Comparison of ENCODE assay signal across 8 cellular contexts in genomic region chr12:40622246-40622838, GRCh38.
A peak's percentile ranks its signal among the peaks of the same experiment; 100 is the strongest.
DNase-seq lines count a peak whose midpoint lies in the region; ATAC-seq lines count a peak whose summit lies in the region.

No MANE protein-coding gene starts in this region.

- no peak overlapping the region for H3K4me2 ChIP-seq in trophoblast cell (ENCODE audit: low read length)

- no peaks in the 10 kb centered on the region for H3K9me3 ChIP-seq in trophoblast cell (ENCODE audit: insufficient read depth, low read depth, low read length)

- no peaks in the 10 kb centered on the region for H3K27me3 ChIP-seq in trophoblast cell (ENCODE audit: insufficient read depth, low read length)

- DNase-seq in DMS 273 treated with DMSO at 0.1 percent for 48 hours (lab: John Stamatoyannopoulos, UW) (peak; percentile 7), NCI-H1092 (lab: John Stamatoyannopoulos, UW) (peak; percentile 4), foreskin melanocyte (peak; percentile 50), trophoblast cell (peak; percentile 56 to 82)
- peak; percentile 72 for DNase-seq in activated CD4-positive, alpha-beta T cell treated with anti-CD3 and anti-CD28 coated beads, Interleukin-2, amount 10 ng/mL, durations not matched to agents 24 days and 14 days

- no peak overlapping the region for H3K4me3 ChIP-seq in trophoblast cell (ENCODE audit: low read depth, low read length)

- H4K8ac ChIP-seq in trophoblast cell (ENCODE audit: low read depth, low read length) = no peak overlapping the region

- no peaks in the 10 kb centered on the region for H3K9me3 Mint-ChIP-seq in activated CD4-positive, alpha-beta T cell treated with anti-CD3 and anti-CD28 coated beads, Interleukin-2, amount 10 ng/mL, durations not matched to agents 24 days and 14 days

- no peak overlapping the region for H4K91ac ChIP-seq in trophoblast cell (ENCODE audit: low read depth, low read length)

- ATAC-seq in GM21390 (IDR thresholded peaks at IDR 0.05; ENCODE audit: unreplicated experiment) (peak; percentile 54), GM18517 (IDR thresholded peaks at IDR 0.05; ENCODE audit: unreplicated experiment) (no peak), HG02588 (IDR thresholded peaks at IDR 0.05; ENCODE audit: unreplicated experiment) (no peak)

- H3K27me3 Mint-ChIP-seq in activated CD4-positive, alpha-beta T cell treated with anti-CD3 and anti-CD28 coated beads, Interleukin-2, amount 10 ng/mL, durations not matched to agents 24 days and 14 days = no peaks in the 10 kb centered on the region

- H3K36me3 ChIP-seq in trophoblast cell (ENCODE audit: control insufficient read depth in 1 of 2, insufficient read depth in 2 of 2, low read length in 2 of 2) = no peaks in the 10 kb centered on the region

- H3K4ac ChIP-seq in trophoblast cell (ENCODE audit: low read depth, low read length) = no peak overlapping the region

- H3K79me2 ChIP-seq in trophoblast cell (ENCODE audit: control insufficient read depth, insufficient read depth, low read length, poor library complexity) = no peaks in the 10 kb centered on the region

- no peak overlapping the region for H2BK5ac ChIP-seq in trophoblast cell (ENCODE audit: low read depth, low read length, poor library complexity)

- H3K23ac ChIP-seq in trophoblast cell (ENCODE audit: low read length) = no peak overlapping the region

- H3K27ac ChIP-seq in trophoblast cell (ENCODE audit: low read depth, low read length) = no peak overlapping the region

- no peak overlapping the region for H2BK12ac ChIP-seq in trophoblast cell (ENCODE audit: low read length)

- no peak overlapping the region for H4K12ac ChIP-seq in trophoblast cell (ENCODE audit: low read depth, low read length)

- H3K36me3 Mint-ChIP-seq in activated CD4-positive, alpha-beta T cell treated with anti-CD3 and anti-CD28 coated beads, Interleukin-2, amount 10 ng/mL, durations not matched to agents 24 days and 14 days (ENCODE audit: low read depth) = no peaks in the 10 kb centered on the region

- H3K27ac Mint-ChIP-seq in activated CD4-positive, alpha-beta T cell treated with anti-CD3 and anti-CD28 coated beads, Interleukin-2, amount 10 ng/mL, durations not matched to agents 24 days and 14 days = no peak overlapping the region

- no peak overlapping the region for H3K18ac ChIP-seq in trophoblast cell (ENCODE audit: low read length)

- no peak overlapping the region for H2AFZ ChIP-seq in trophoblast cell (ENCODE audit: insufficient read depth, low read length, poor library complexity)

- no peak overlapping the region for H2BK120ac ChIP-seq in trophoblast cell (ENCODE audit: insufficient read depth, low read length, poor library complexity)

- intact Hi-C loops in activated CD4-positive, alpha-beta T cell treated with anti-CD3 and anti-CD28 coated beads, Interleukin-2, amount 10 ng/mL, durations not matched to agents 24 days and 14 days (cut with micrococcal nuclease) = loop anchor here (1.0 kb wide), 1 partner anchor 299 kb away; no protein-coding TSS in a partner anchor

- no peaks in the 10 kb centered on the region for H3K79me1 ChIP-seq in trophoblast cell (ENCODE audit: low read length)

- H3K14ac ChIP-seq in trophoblast cell (ENCODE audit: low read length) = no peak overlapping the region

- H3K4me1 ChIP-seq in trophoblast cell (ENCODE audit: control insufficient read depth in 1 of 2, insufficient read depth in 2 of 2, low read length in 2 of 2) = no peaks in the 10 kb centered on the region

- no peak overlapping the region for H2AK5ac ChIP-seq in trophoblast cell (ENCODE audit: low read length)

- no peak overlapping the region for H3K4me3 Mint-ChIP-seq in activated CD4-positive, alpha-beta T cell treated with anti-CD3 and anti-CD28 coated beads, Interleukin-2, amount 10 ng/mL, durations not matched to agents 24 days and 14 days

- no CpG with 5 or more reads among the region's 3 CpGs for WGBS in trophoblast cell (ENCODE audit: extremely low coverage, insufficient coverage, insufficient read length)

- no peaks in the 10 kb centered on the region for H3K4me1 Mint-ChIP-seq in activated CD4-positive, alpha-beta T cell treated with anti-CD3 and anti-CD28 coated beads, Interleukin-2, amount 10 ng/mL, durations not matched to agents 24 days and 14 days

- no peak overlapping the region for H3K9ac ChIP-seq in trophoblast cell (ENCODE audit: low read length)

Comparison
In these comparisons a context has a peak if more than half of its experiments do, and no peak if none do; other contexts are left out.
1. DNase-seq: peak in every context shown above with its lines; median percentile 72 in activated CD4-positive, alpha-beta T cell treated with anti-CD3 and anti-CD28 coated beads, Interleukin-2, amount 10 ng/mL, durations not matched to agents 24 days and 14 days; 69 in trophoblast cell; 50 in foreskin melanocyte; 7 in DMS 273 treated with DMSO at 0.1 percent for 48 hours; 4 in NCI-H1092.